Comparison of ENCODE assay signal across 8 cellular contexts in the genomic region with DNA sequence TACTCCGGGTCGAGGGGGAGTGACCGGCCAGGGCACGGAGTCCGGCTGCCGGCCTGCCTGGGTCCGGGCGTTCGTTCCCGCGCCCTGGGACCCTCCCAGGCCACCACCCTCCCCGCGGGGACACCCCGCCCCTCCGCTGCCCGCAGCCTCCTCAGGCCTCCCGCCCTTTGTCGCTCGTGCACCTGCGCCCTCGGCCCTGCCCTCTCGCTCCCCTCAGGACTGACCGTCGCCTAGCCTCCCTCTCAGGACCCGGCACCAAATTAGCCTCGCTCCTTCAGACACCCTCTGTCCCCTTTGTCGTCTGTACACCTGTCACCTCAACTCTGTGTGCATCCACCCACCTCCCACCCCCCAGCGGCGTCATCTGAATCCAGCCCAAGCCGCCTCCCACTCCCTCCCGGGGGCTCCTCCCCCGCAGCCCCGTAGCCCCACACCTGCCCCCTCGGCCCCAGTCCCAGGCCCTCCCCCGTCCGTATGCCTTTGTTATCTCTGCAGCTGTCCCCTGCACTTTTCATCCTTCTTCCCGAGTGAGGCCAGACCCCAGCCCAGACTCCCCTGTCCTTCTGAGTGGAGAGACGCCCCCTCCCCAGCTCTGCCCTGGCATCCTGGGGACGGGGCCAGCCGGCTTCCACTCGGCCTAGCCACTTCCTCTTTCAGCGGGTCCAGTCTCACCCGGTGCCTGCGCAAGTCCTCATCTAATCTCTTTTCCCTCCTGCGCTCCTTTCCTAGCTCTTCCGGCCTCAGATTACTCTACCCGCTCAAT. TPM values are rescaled to one million over a fixed set of nuclear protein-coding genes. Genes with fewer than 3 reads are reported as not detected.
DNase-seq lines count a peak whose midpoint lies in the region; ATAC-seq, FAIRE-seq and TF ChIP-seq lines count a peak whose summit lies in the region.

No MANE protein-coding gene starts in this region.

- no peaks in the 10 kb centered on the region for H3K27me3 ChIP-seq in A673 (replicated peaks; ENCODE audit: insufficient read depth, low read depth, low read length, poor library complexity)
- no peaks in the 10 kb centered on the region for H3K27me3 ChIP-seq in pancreas

- no peaks in the 10 kb centered on the region for H3K4me1 ChIP-seq in A673 (ENCODE audit: insufficient read depth, low read length, poor library complexity, severe bottlenecking)
- peaks cover 0 to 8% (median 5%) of the 10 kb centered on the region in 3 donors for H3K4me1 ChIP-seq in pancreas

- DNase-seq in A673 (ENCODE audit: low spot score) = no peak
- peak; percentile 51 to 65 for DNase-seq in NOMO-1 (lab: John Stamatoyannopoulos, UW; ENCODE audit: unreplicated experiment in 2 of 2)
- DNase-seq in activated T-cell treated with anti-CD3 and anti-CD28 coated beads, Interleukin-2, amount 50 U/mL, for 48 hours = peak; percentile 54 to 58
- no peak for DNase-seq in fibroblast of the aortic adventitia (ENCODE audit: low read depth)
- DNase-seq in pancreas = peak in 4 of 6 donors; percentile 55 to 81 (median 68)
- no peak for DNase-seq in AG20443 (ENCODE audit: low spot score)

- CTCF ChIA-PET in A673 (lab: Charles Lee) = no interaction called here

- peak; percentile 11 for ATAC-seq in GM19043 (IDR thresholded peaks at IDR 0.05; ENCODE audit: low read depth, unreplicated experiment)
- peak; percentile 40 for ATAC-seq in HG03432 (IDR thresholded peaks at IDR 0.05; ENCODE audit: unreplicated experiment)
- peak; percentile 22 to 32 (median 24) for ATAC-seq in pancreas

- no TSS peak for BruUV-seq in A673 (replicated peaks; lab: Mats Ljungman, UMichigan)

- WGBS in pancreas, 2 donors = 4% methylated on average over 40 to 47 of the region's 47 CpGs

- FAIRE-seq in pancreas (lab: Jason Lieb, UNC) = no peak

- POLR2A ChIA-PET in A673 (lab: Charles Lee; ENCODE audit: low non-redundant PET) = no interaction called here

- no peak for TF ChIP-seq CTCF in A673 (conservative IDR thresholded peaks at IDR 0.05; ENCODE audit: low read depth, low read length)
- no peak for TF ChIP-seq CTCF in fibroblast of the aortic adventitia (IDR thresholded peaks at IDR 0.05; ENCODE audit: insufficient read depth, low read length)
- no peak for TF ChIP-seq CTCF in pancreas (IDR thresholded peaks at IDR 0.05)

- peaks cover 31% of the 10 kb centered on the region for H3K36me3 ChIP-seq in A673 (ENCODE audit: insufficient read depth, low read length, poor library complexity, severe bottlenecking)
- peaks cover 0 to 18% (median 15%) of the 10 kb centered on the region in 3 donors for H3K36me3 ChIP-seq in pancreas

- intact Hi-C loops in A673 (cut with micrococcal nuclease; ENCODE audit: unreplicated experiment) = no loop called here
- intact Hi-C loops in pancreas (cut with DNase I) = loop anchor here in 1 of 3 donors (5.0 to 10.0 kb wide), 2 partner anchors 110 to 162 kb away; no protein-coding TSS in a partner anchor

- no peaks in the 10 kb centered on the region for H3K9me3 ChIP-seq in A673 (ENCODE audit: low read depth, low read length, poor library complexity, severe bottlenecking)
- no peaks in the 10 kb centered on the region for H3K9me3 ChIP-seq in pancreas

- H3K4me3 ChIP-seq in A673 (ENCODE audit: low read depth, low read length, poor library complexity, severe bottlenecking) (peak overlapping the region; percentile 71), fibroblast of the aortic adventitia (ENCODE audit: low read depth, low read length) (peak overlapping the region; percentile 64), pancreas (peak overlapping the region; percentile 52 to 88 (median 70))

- H3K27ac ChIP-seq in A673 (ENCODE audit: low read depth, low read length, poor library complexity, severe bottlenecking) = peak overlapping the region; percentile 55
- no peak overlapping the region for H3K27ac ChIP-seq in pancreas

RNA-seq across cellular contexts. Expression of gene TIGD3, which starts 0.6 kb away (rescaled TPM):
- 2.3 and 3.5 TPM in 2 replicates for total RNA-seq in A673 (2021)
- total RNA-seq in fibroblast of the aortic adventitia (ENCODE audit: low replicate concordance) = 0.27 TPM in 1 of 2 replicates, not detected in the other
- total RNA-seq in pancreas = under 1 TPM in 4 of 6 donors, not detected in 2; 0.06 to 0.16 (median 0.13) TPM
- polyA plus RNA-seq in pancreas = under 1 TPM; 0.15 to 0.68 TPM

RNA-seq across cellular contexts. Expression of gene DPF2, which starts 21.5 kb away (rescaled TPM):
- total RNA-seq in A673 (2021) (125 and 149 TPM in 2 replicates), fibroblast of the aortic adventitia (ENCODE audit: low replicate concordance) (46.4 and 75.9 TPM in 2 replicates), pancreas (10 to 100 TPM; 16.6 to 28.0 (median 21.5) TPM)
- 10 to 100 TPM; 11.7 to 19.6 TPM for polyA plus RNA-seq in pancreas

RNA-seq across cellular contexts. Expression of gene SLC25A45, which starts 27.3 kb away (rescaled TPM):
- total RNA-seq in A673 (2021) (5.3 and 7.4 TPM in 2 replicates), fibroblast of the aortic adventitia (ENCODE audit: low replicate concordance) (0.41 and 5.8 TPM in 2 replicates), pancreas (10 to 100 TPM; 16.2 to 53.4 (median 26.3) TPM)
- 10 to 100 TPM; 38.0 to 58.2 TPM for polyA plus RNA-seq in pancreas

RNA-seq across cellular contexts. Expression of gene FRMD8, which starts 31.2 kb away (rescaled TPM):
- total RNA-seq in A673 (2021) (43.2 and 51.1 TPM in 2 replicates), fibroblast of the aortic adventitia (ENCODE audit: low replicate concordance) (42.7 and 172 TPM in 2 replicates), pancreas (10 to 100 TPM; 15.4 to 28.9 (median 18.8) TPM)
- polyA plus RNA-seq in pancreas = 10 to 100 TPM; 15.0 to 15.7 TPM

RNA-seq across cellular contexts. Expression of gene CDC42EP2, which starts 40.5 kb away (rescaled TPM):
- total RNA-seq in A673 (2021) (4.8 and 5.4 TPM in 2 replicates), fibroblast of the aortic adventitia (ENCODE audit: low replicate concordance) (4.7 and 28.0 TPM in 2 replicates), pancreas (1 to 10 TPM; 2.4 to 7.9 (median 2.7) TPM)
- 1 to 10 TPM; 4.8 to 6.8 TPM for polyA plus RNA-seq in pancreas

Comparison
In these comparisons a context has a peak if more than half of its experiments do, and no peak if none do; other contexts are left out.
1. DNase-seq: peak in NOMO-1 (2 of 2), activated T-cell treated with anti-CD3 and anti-CD28 coated beads, Interleukin-2, amount 50 U/mL, for 48 hours (2 of 2) and pancreas (4 of 6); none in A673 (single experiment), fibroblast of the aortic adventitia (single experiment) and AG20443 (single experiment).
2. Peak in every context shown above with its lines, with median percentiles within 50 percentile points of each other: H3K4me3 ChIP-seq and ATAC-seq.